In genomic region chr4:36310237-36310636, GRCh38 we compare ENCODE assay signal across 21 cellular contexts. TPM values are rescaled to one million over a fixed set of nuclear protein-coding genes. Genes with fewer than 3 reads are reported as not detected.
DNase-seq lines count a peak whose midpoint lies in the region; ATAC-seq and TF ChIP-seq lines count a peak whose summit lies in the region.
"Had no signal": no experiment of that assay in that cellular context is flagged by ENCODE, and none has a peak within 500 bp of the region (broad histone marks: within the 10 kb centered on the region; RNA-seq: fewer than 3 reads in every experiment).

No MANE protein-coding gene starts in this region.

- peak overlapping the region; percentile 12 for H3K4me2 ChIP-seq in DOHH2 (ENCODE audit: low read length)

- no peaks in the 10 kb centered on the region for H3K9me2 ChIP-seq in DOHH2 (replicated peaks; ENCODE audit: control insufficient read depth, low read length)

- H3K27ac Mint-ChIP-seq in activated CD4-positive, alpha-beta memory T cell treated with anti-CD3 and anti-CD28 coated beads, Interleukin-2, amount 10 ng/mL, durations not matched to agents 7 days and 5 days: peak overlapping the region; percentile 74
- no peak overlapping the region for H3K27ac Mint-ChIP-seq in activated CD4-positive, alpha-beta memory T cell treated with anti-CD3 and anti-CD28 coated beads for 36 hours
- H3K27ac Mint-ChIP-seq in activated T-helper 1 cell treated with anti-CD3 and anti-CD28 coated beads, Interleukin-12 subunit alpha, Interleukin-12 subunit beta, Interleukin-2, Interleukin-4 antibody, amounts not matched to agents 30 ng/mL and 10 ng/mL and 1 ng/mL, durations not matched to agents 14 hours and 24 hours and 36 hours: peak overlapping the region; percentile 73
- H3K27ac Mint-ChIP-seq in Caco-2 (ENCODE audit: unreplicated experiment): no peak overlapping the region
- H3K27ac Mint-ChIP-seq: nephron had no signal

- H3K36me3 ChIP-seq in DOHH2 (ENCODE audit: control insufficient read depth, low read length) (no peaks in the 10 kb centered on the region), neutrophil (no peaks in the 10 kb centered on the region), A673 (ENCODE audit: insufficient read depth, low read length, poor library complexity, severe bottlenecking) (no peaks in the 10 kb centered on the region), Caco-2 (ENCODE audit: control insufficient read depth, insufficient read depth, low read length) (no peaks in the 10 kb centered on the region)
- H3K36me3 ChIP-seq: gastroesophageal sphincter, vagina had no signal

- intact Hi-C loops in activated CD4-positive, alpha-beta memory T cell treated with anti-CD3 and anti-CD28 coated beads for 36 hours (cut with micrococcal nuclease): no loop called here
- intact Hi-C loops in activated T-helper 1 cell treated with anti-CD3 and anti-CD28 coated beads, Interleukin-12 subunit alpha, Interleukin-12 subunit beta, Interleukin-2, Interleukin-4 antibody, amounts not matched to agents 30 ng/mL and 10 ng/mL and 1 ng/mL, durations not matched to agents 14 hours and 24 hours and 36 hours (cut with micrococcal nuclease): no loop called here
- intact Hi-C loops in A673 (cut with micrococcal nuclease; ENCODE audit: unreplicated experiment) (no loop called here), Caco-2 (cut with micrococcal nuclease; ENCODE audit: unreplicated experiment) (no loop called here)

- H3K9me3 Mint-ChIP-seq in activated CD4-positive, alpha-beta memory T cell treated with anti-CD3 and anti-CD28 coated beads, Interleukin-2, amount 10 ng/mL, durations not matched to agents 7 days and 5 days: peaks cover 12% of the 10 kb centered on the region
- no peaks in the 10 kb centered on the region for H3K9me3 Mint-ChIP-seq in activated CD4-positive, alpha-beta memory T cell treated with anti-CD3 and anti-CD28 coated beads for 36 hours
- peaks cover 19% of the 10 kb centered on the region for H3K9me3 Mint-ChIP-seq in activated T-helper 1 cell treated with anti-CD3 and anti-CD28 coated beads, Interleukin-12 subunit alpha, Interleukin-12 subunit beta, Interleukin-2, Interleukin-4 antibody, amounts not matched to agents 30 ng/mL and 10 ng/mL and 1 ng/mL, durations not matched to agents 14 hours and 24 hours and 36 hours
- no peaks in the 10 kb centered on the region for H3K9me3 Mint-ChIP-seq in Caco-2 (ENCODE audit: unreplicated experiment)
- H3K9me3 Mint-ChIP-seq: nephron had no signal

- no peaks in the 10 kb centered on the region for H3K79me2 ChIP-seq in DOHH2 (ENCODE audit: control insufficient read depth, low read length)

- no peaks in the 10 kb centered on the region for H3K27me3 Mint-ChIP-seq in activated CD4-positive, alpha-beta memory T cell treated with anti-CD3 and anti-CD28 coated beads, Interleukin-2, amount 10 ng/mL, durations not matched to agents 7 days and 5 days
- no peaks in the 10 kb centered on the region for H3K27me3 Mint-ChIP-seq in activated CD4-positive, alpha-beta memory T cell treated with anti-CD3 and anti-CD28 coated beads for 36 hours
- H3K27me3 Mint-ChIP-seq in activated T-helper 1 cell treated with anti-CD3 and anti-CD28 coated beads, Interleukin-12 subunit alpha, Interleukin-12 subunit beta, Interleukin-2, Interleukin-4 antibody, amounts not matched to agents 30 ng/mL and 10 ng/mL and 1 ng/mL, durations not matched to agents 14 hours and 24 hours and 36 hours (ENCODE audit: insufficient read depth): no peaks in the 10 kb centered on the region
- H3K27me3 Mint-ChIP-seq in Caco-2 (ENCODE audit: insufficient read depth, unreplicated experiment): peaks cover 3% of the 10 kb centered on the region

- peaks cover 14% of the 10 kb centered on the region for H3K4me1 ChIP-seq in DOHH2 (ENCODE audit: control insufficient read depth, low read length)
- H3K4me1 ChIP-seq in neutrophil (ENCODE audit: control insufficient read depth in 1 of 2, insufficient read depth in 1 of 2, low read depth in 1 of 2, low read length in 1 of 2): peaks cover 59 to 75% of the 10 kb centered on the region in 2 experiments
- no peaks in the 10 kb centered on the region for H3K4me1 ChIP-seq in A673 (ENCODE audit: insufficient read depth, low read length, poor library complexity, severe bottlenecking)
- no peaks in the 10 kb centered on the region for H3K4me1 ChIP-seq in Caco-2
- H3K4me1 ChIP-seq: gastroesophageal sphincter, psoas muscle, vagina had no signal

- no peak overlapping the region for H3K4me3 ChIP-seq in DOHH2 (ENCODE audit: low read length)
- peak overlapping the region; percentile 55 to 59 for H3K4me3 ChIP-seq in neutrophil (ENCODE audit: low read depth in 1 of 2, low read length in 1 of 2)
- H3K4me3 ChIP-seq in A673 (ENCODE audit: low read depth, low read length, poor library complexity, severe bottlenecking): no peak overlapping the region
- H3K4me3 ChIP-seq in Caco-2 (ENCODE audit: low read depth, low read length): no peak overlapping the region
- H3K4me3 ChIP-seq: gastroesophageal sphincter, K562, psoas muscle, vagina had no signal

- H3K27ac ChIP-seq in DOHH2 (ENCODE audit: low read depth, low read length): no peak overlapping the region
- H3K27ac ChIP-seq in neutrophil: peak overlapping the region; percentile 92
- H3K27ac ChIP-seq in A673 (ENCODE audit: low read depth, low read length, poor library complexity, severe bottlenecking): no peak overlapping the region
- H3K27ac ChIP-seq: gastroesophageal sphincter, psoas muscle, vagina had no signal

- no peaks in the 10 kb centered on the region for H3K27me3 ChIP-seq in DOHH2 (ENCODE audit: control insufficient read depth, low read length)
- H3K27me3 ChIP-seq in neutrophil: no peaks in the 10 kb centered on the region
- H3K27me3 ChIP-seq in A673 (replicated peaks; ENCODE audit: insufficient read depth, low read depth, low read length, poor library complexity): no peaks in the 10 kb centered on the region
- no peaks in the 10 kb centered on the region for H3K27me3 ChIP-seq in Caco-2 (replicated peaks; ENCODE audit: control insufficient read depth, insufficient read depth, low read length)
- H3K27me3 ChIP-seq: gastroesophageal sphincter, vagina had no signal

- H3F3A ChIP-seq in DOHH2 (ENCODE audit: control insufficient read depth, insufficient read depth): no peaks in the 10 kb centered on the region

- H3K4me1 Mint-ChIP-seq in activated CD4-positive, alpha-beta memory T cell treated with anti-CD3 and anti-CD28 coated beads, Interleukin-2, amount 10 ng/mL, durations not matched to agents 7 days and 5 days: peaks cover 35% of the 10 kb centered on the region
- H3K4me1 Mint-ChIP-seq in activated CD4-positive, alpha-beta memory T cell treated with anti-CD3 and anti-CD28 coated beads for 36 hours (ENCODE audit: low read depth): peaks cover 34% of the 10 kb centered on the region
- peaks cover 51% of the 10 kb centered on the region for H3K4me1 Mint-ChIP-seq in activated T-helper 1 cell treated with anti-CD3 and anti-CD28 coated beads, Interleukin-12 subunit alpha, Interleukin-12 subunit beta, Interleukin-2, Interleukin-4 antibody, amounts not matched to agents 30 ng/mL and 10 ng/mL and 1 ng/mL, durations not matched to agents 14 hours and 24 hours and 36 hours (ENCODE audit: low read depth)
- H3K4me1 Mint-ChIP-seq in Caco-2 (ENCODE audit: low read depth, unreplicated experiment): no peaks in the 10 kb centered on the region
- H3K4me1 Mint-ChIP-seq: nephron had no signal

- POLR2A ChIA-PET in activated CD4-positive, alpha-beta memory T cell treated with anti-CD3 and anti-CD28 coated beads, Interleukin-2, amount 10 ng/mL, durations not matched to agents 7 days and 5 days (lab: Charles Lee): interaction anchor here (0.6 to 1.7 kb wide), 5 partner anchors 11 to 415 kb away, joined by 3 to 11 read pairs (median 5); partner anchors contain the start of gene ARAP2
- POLR2A ChIA-PET in activated CD4-positive, alpha-beta memory T cell treated with anti-CD3 and anti-CD28 coated beads for 36 hours (lab: Charles Lee): interaction anchor here (0.7 kb wide), 1 partner anchor 65 kb away, joined by 3 read pairs; no protein-coding TSS in a partner anchor
- POLR2A ChIA-PET in A673 (lab: Charles Lee; ENCODE audit: low non-redundant PET): no interaction called here
- POLR2A ChIA-PET in Caco-2 (lab: Charles Lee): no interaction called here

- no peaks in the 10 kb centered on the region for H4K20me1 ChIP-seq in DOHH2 (ENCODE audit: control insufficient read depth, insufficient read depth, low read depth, low read length)

- H3K4me3 Mint-ChIP-seq in activated CD4-positive, alpha-beta memory T cell treated with anti-CD3 and anti-CD28 coated beads, Interleukin-2, amount 10 ng/mL, durations not matched to agents 7 days and 5 days: no peak overlapping the region
- no peak overlapping the region for H3K4me3 Mint-ChIP-seq in activated CD4-positive, alpha-beta memory T cell treated with anti-CD3 and anti-CD28 coated beads for 36 hours
- H3K4me3 Mint-ChIP-seq in activated T-helper 1 cell treated with anti-CD3 and anti-CD28 coated beads, Interleukin-12 subunit alpha, Interleukin-12 subunit beta, Interleukin-2, Interleukin-4 antibody, amounts not matched to agents 30 ng/mL and 10 ng/mL and 1 ng/mL, durations not matched to agents 14 hours and 24 hours and 36 hours: peak overlapping the region; percentile 8
- H3K4me3 Mint-ChIP-seq in Caco-2 (ENCODE audit: unreplicated experiment): no peak overlapping the region
- H3K4me3 Mint-ChIP-seq: nephron had no signal

- peaks cover 16% of the 10 kb centered on the region for H3K36me3 Mint-ChIP-seq in activated CD4-positive, alpha-beta memory T cell treated with anti-CD3 and anti-CD28 coated beads, Interleukin-2, amount 10 ng/mL, durations not matched to agents 7 days and 5 days (ENCODE audit: low read depth)
- H3K36me3 Mint-ChIP-seq in activated CD4-positive, alpha-beta memory T cell treated with anti-CD3 and anti-CD28 coated beads for 36 hours: peaks cover under 1% of the 10 kb centered on the region
- H3K36me3 Mint-ChIP-seq in activated T-helper 1 cell treated with anti-CD3 and anti-CD28 coated beads, Interleukin-12 subunit alpha, Interleukin-12 subunit beta, Interleukin-2, Interleukin-4 antibody, amounts not matched to agents 30 ng/mL and 10 ng/mL and 1 ng/mL, durations not matched to agents 14 hours and 24 hours and 36 hours (ENCODE audit: low read depth): peaks cover 13% of the 10 kb centered on the region
- no peaks in the 10 kb centered on the region for H3K36me3 Mint-ChIP-seq in Caco-2 (ENCODE audit: insufficient read depth, unreplicated experiment)

- no peak for DNase-seq in activated CD4-positive, alpha-beta memory T cell treated with anti-CD3 and anti-CD28 coated beads, Interleukin-2, amount 10 ng/mL, durations not matched to agents 7 days and 5 days
- no peak for DNase-seq in activated CD4-positive, alpha-beta memory T cell treated with anti-CD3 and anti-CD28 coated beads for 36 hours
- DNase-seq in activated T-helper 1 cell treated with anti-CD3 and anti-CD28 coated beads, Interleukin-12 subunit alpha, Interleukin-12 subunit beta, Interleukin-2, Interleukin-4 antibody, amounts not matched to agents 30 ng/mL and 10 ng/mL and 1 ng/mL, durations not matched to agents 14 hours and 24 hours and 36 hours (ENCODE audit: low spot score): no peak
- DNase-seq in A673 (ENCODE audit: low spot score) (no peak), Caco-2 (no peak)
- DNase-seq: kidney glomerular epithelial cell; mesenchymal stem cell; NCI-H1048; NCI-H2029; NCI-H446 treated with DMSO at 0.1 percent for 48 hours; NK-92 treated with Interleukin-12 subunit alpha and Interleukin-12 subunit beta, amount 100 ng/mL, for 24 hours; psoas muscle; stimulated activated CD4-positive, alpha-beta T cell treated with anti-CD3 and anti-CD28 coated beads, Interleukin-2, amount 100 ng/mL, for 48 hours had no signal

- TF ChIP-seq CTCF in DOHH2 (IDR thresholded peaks at IDR 0.05; ENCODE audit: low read depth, low read length, poor library complexity, severe bottlenecking): no peak
- TF ChIP-seq CTCF in neutrophil (IDR thresholded peaks at IDR 0.05): no peak
- TF ChIP-seq CTCF in A673 (conservative IDR thresholded peaks at IDR 0.05; ENCODE audit: low read depth, low read length): no peak
- no peak for TF ChIP-seq CTCF in Caco-2 (IDR thresholded peaks at IDR 0.05; ENCODE audit: insufficient read depth in 1 of 2, low read depth in 1 of 2, low read length in 1 of 2, severe bottlenecking in 1 of 2, unreplicated experiment in 1 of 2)

- BruUV-seq in A673 (replicated peaks; lab: Mats Ljungman, UMichigan): no TSS peak
- BruUV-seq in Caco-2 (replicated peaks; lab: Mats Ljungman, UMichigan): no TSS peak

- CTCF ChIA-PET in activated CD4-positive, alpha-beta memory T cell treated with anti-CD3 and anti-CD28 coated beads, Interleukin-2, amount 10 ng/mL, durations not matched to agents 7 days and 5 days (lab: Charles Lee): interaction anchor here (1.7 kb wide), 1 partner anchor 24 kb away, joined by 5 read pairs; no protein-coding TSS in a partner anchor
- CTCF ChIA-PET in activated CD4-positive, alpha-beta memory T cell treated with anti-CD3 and anti-CD28 coated beads for 36 hours (lab: Charles Lee): no interaction called here
- CTCF ChIA-PET in A673 (lab: Charles Lee) (no interaction called here), Caco-2 (lab: Charles Lee) (no interaction called here)

- H3K9me3 ChIP-seq in DOHH2 (ENCODE audit: control insufficient read depth, insufficient read depth, low read length) (no peaks in the 10 kb centered on the region), neutrophil (no peaks in the 10 kb centered on the region), A673 (ENCODE audit: low read depth, low read length, poor library complexity, severe bottlenecking) (no peaks in the 10 kb centered on the region), Caco-2 (no peaks in the 10 kb centered on the region)
- H3K9me3 ChIP-seq: gastroesophageal sphincter, psoas muscle, vagina had no signal

- no peak for ATAC-seq in esophagus mucosa
- ATAC-seq: K562 had no signal

RNA-seq across cellular contexts. Expression of gene DTHD1, which starts 28.8 kb away (rescaled TPM):
- total RNA-seq in activated CD4-positive, alpha-beta memory T cell treated with anti-CD3 and anti-CD28 coated beads, Interleukin-2, amount 10 ng/mL, durations not matched to agents 7 days and 5 days: 1 to 10 TPM; 1.3 to 1.5 TPM
- 1 to 10 TPM; 3.1 to 3.8 TPM for total RNA-seq in activated CD4-positive, alpha-beta memory T cell treated with anti-CD3 and anti-CD28 coated beads for 36 hours
- 0.86 and 1.0 TPM in 2 replicates for total RNA-seq in activated T-helper 1 cell treated with anti-CD3 and anti-CD28 coated beads, Interleukin-12 subunit alpha, Interleukin-12 subunit beta, Interleukin-2, Interleukin-4 antibody, amounts not matched to agents 30 ng/mL and 10 ng/mL and 1 ng/mL, durations not matched to agents 14 hours and 24 hours and 36 hours
- total RNA-seq in A673 (2021): not detected in 2 replicates
- total RNA-seq in esophagus mucosa: 0.08 TPM
- not detected in 2 replicates for total RNA-seq in Caco-2 (2022)
- total RNA-seq: Daoy, K562 had no signal

Comparison
In these comparisons a context has a peak if more than half of its experiments do, and no peak if none do; other contexts are left out.
1. H3K27ac Mint-ChIP-seq: peak in activated CD4-positive, alpha-beta memory T cell treated with anti-CD3 and anti-CD28 coated beads, Interleukin-2, amount 10 ng/mL, durations not matched to agents 7 days and 5 days (single experiment) and activated T-helper 1 cell treated with anti-CD3 and anti-CD28 coated beads, Interleukin-12 subunit alpha, Interleukin-12 subunit beta, Interleukin-2, Interleukin-4 antibody, amounts not matched to agents 30 ng/mL and 10 ng/mL and 1 ng/mL, durations not matched to agents 14 hours and 24 hours and 36 hours (single experiment); none in activated CD4-positive, alpha-beta memory T cell treated with anti-CD3 and anti-CD28 coated beads for 36 hours (single experiment) and Caco-2 (single experiment).
2. H3K4me3 ChIP-seq: peak in neutrophil (2 of 2); none in DOHH2 (single experiment), A673 (single experiment) and Caco-2 (single experiment).
3. POLR2A ChIA-PET loops: an anchor here in activated CD4-positive, alpha-beta memory T cell treated with anti-CD3 and anti-CD28 coated beads, Interleukin-2, amount 10 ng/mL, durations not matched to agents 7 days and 5 days (0.6 to 1.7 kb wide) and activated CD4-positive, alpha-beta memory T cell treated with anti-CD3 and anti-CD28 coated beads for 36 hours (0.7 kb wide); none called in A673 and Caco-2.